In the genomic region with DNA sequence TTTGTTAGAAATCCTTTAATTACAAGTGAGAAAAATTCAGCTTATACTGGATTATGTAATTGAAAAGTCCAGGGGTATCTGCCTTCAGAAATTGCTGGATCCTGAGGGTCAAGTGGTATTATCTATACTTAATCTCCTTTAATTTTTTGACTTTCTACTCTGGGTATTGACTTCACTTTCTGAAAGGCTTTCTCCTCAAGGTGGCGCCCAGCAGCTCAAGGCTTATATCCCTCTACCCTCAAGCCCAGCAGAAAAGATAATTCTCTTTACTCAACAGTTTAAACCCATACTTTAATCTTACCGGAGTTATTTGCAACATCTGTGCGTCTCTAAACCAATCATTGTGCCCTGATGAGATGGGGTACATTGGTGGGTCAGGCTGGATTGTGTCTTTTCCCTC, we compare ENCODE assay signal across 10 cellular contexts.
DNase-seq lines count a peak whose midpoint lies in the region; ATAC-seq and TF ChIP-seq lines count a peak whose summit lies in the region.
"Had no signal": no experiment of that assay in that cellular context is flagged by ENCODE, and none has a peak within 500 bp of the region (broad histone marks: within the 10 kb centered on the region; RNA-seq: fewer than 3 reads in every experiment).

No MANE protein-coding gene starts in this region.

- no peaks in the 10 kb centered on the region for H3K9me3 ChIP-seq in BE2C
- no peaks in the 10 kb centered on the region for H3K9me3 ChIP-seq in RWPE2 (ENCODE audit: severe bottlenecking)
- H3K9me3 ChIP-seq in left lung, result no peaks in the 10 kb centered on the region
- H3K9me3 ChIP-seq in upper lobe of left lung, result no peaks in the 10 kb centered on the region

- DNase-seq in BE2C, result peak; percentile 27
- no peak for DNase-seq in RWPE2 (ENCODE audit: low spot score)
- peak; percentile 49 for DNase-seq in glutamatergic neuron
- no peak for DNase-seq in left lung
- DNase-seq in effector memory CD8-positive, alpha-beta T cell, result no peak
- no peak for DNase-seq in upper lobe of left lung

- H3K4me1 Mint-ChIP-seq in glutamatergic neuron (ENCODE audit: low read depth, unreplicated experiment), result peaks cover 2% of the 10 kb centered on the region
- H3K4me1 Mint-ChIP-seq in effector memory CD8-positive, alpha-beta T cell (ENCODE audit: low read depth in 2 of 2), result no peaks in the 10 kb centered on the region

- H3K27me3 Mint-ChIP-seq in glutamatergic neuron (ENCODE audit: unreplicated experiment), result peaks cover 5% of the 10 kb centered on the region
- peaks cover 5 to 13% of the 10 kb centered on the region in 2 donors for H3K27me3 Mint-ChIP-seq in effector memory CD8-positive, alpha-beta T cell

- ATAC-seq in GM18909 (IDR thresholded peaks at IDR 0.05; ENCODE audit: poor library complexity, unreplicated experiment) (peak; percentile 52), RWPE2 (ENCODE audit: low read depth) (peak; percentile 45; the same call in 2 of the 3 replicates), left lung (no peak), HG03457 (IDR thresholded peaks at IDR 0.05; ENCODE audit: unreplicated experiment) (no peak), upper lobe of left lung (ENCODE audit: low FRiP score in 2 of 2) (no peak)
- no peak for ATAC-seq in effector memory CD8-positive, alpha-beta T cell (replicated peaks)

- 45 to 50% methylated on average over 3 of the region's 3 CpGs for WGBS in upper lobe of left lung, 2 donors

- no peak overlapping the region for H3K4me3 ChIP-seq in BE2C (ENCODE audit: low read depth, low read length)
- no peak overlapping the region for H3K4me3 ChIP-seq in RWPE2 (ENCODE audit: severe bottlenecking)
- H3K4me3 ChIP-seq in left lung, result no peak overlapping the region
- no peak overlapping the region for H3K4me3 ChIP-seq in upper lobe of left lung

- no peak overlapping the region for H3K27ac ChIP-seq in RWPE2 (ENCODE audit: poor library complexity, severe bottlenecking)
- no peak overlapping the region for H3K27ac ChIP-seq in left lung
- H3K27ac ChIP-seq in upper lobe of left lung, result no peak overlapping the region
- H3K27ac ChIP-seq: epithelial cell of prostate had no signal

- H3K4me3 Mint-ChIP-seq in glutamatergic neuron (ENCODE audit: unreplicated experiment), result no peak overlapping the region
- no peak overlapping the region for H3K4me3 Mint-ChIP-seq in effector memory CD8-positive, alpha-beta T cell
- H3K4me3 Mint-ChIP-seq: T-helper 1 cell treated with Interleukin-12 subunit alpha and Interleukin-12 subunit beta and Interleukin-4 antibody, amounts not matched to agents 30 μg/mL and 1 μg/mL, for 36 hours had no signal

- intact Hi-C loops in left lung (cut with DNase I), result loop anchor here in 1 of 2 donors (10.0 kb wide), 1 partner anchor 132 kb away; the partner anchor contains the start of genes LARP7 and ZGRF1

- peaks cover 3% of the 10 kb centered on the region for H3K9me3 Mint-ChIP-seq in glutamatergic neuron (ENCODE audit: unreplicated experiment)
- H3K9me3 Mint-ChIP-seq in effector memory CD8-positive, alpha-beta T cell, result no peaks in the 10 kb centered on the region
- H3K9me3 Mint-ChIP-seq: T-helper 1 cell treated with Interleukin-12 subunit alpha and Interleukin-12 subunit beta and Interleukin-4 antibody, amounts not matched to agents 30 μg/mL and 1 μg/mL, for 36 hours had no signal

- H3K36me3 Mint-ChIP-seq in glutamatergic neuron (ENCODE audit: unreplicated experiment), result no peaks in the 10 kb centered on the region
- H3K36me3 Mint-ChIP-seq in effector memory CD8-positive, alpha-beta T cell (ENCODE audit: insufficient read depth), result no peaks in the 10 kb centered on the region

- no peaks in the 10 kb centered on the region; the same call in 1 of the 2 replicates for H3K4me1 ChIP-seq in BE2C
- H3K4me1 ChIP-seq in RWPE2 (ENCODE audit: insufficient read depth, poor library complexity, severe bottlenecking), result no peaks in the 10 kb centered on the region
- H3K4me1 ChIP-seq in left lung, result no peaks in the 10 kb centered on the region
- H3K4me1 ChIP-seq in upper lobe of left lung, result no peaks in the 10 kb centered on the region

- H3K27me3 ChIP-seq in BE2C, result no peaks in the 10 kb centered on the region
- no peaks in the 10 kb centered on the region for H3K27me3 ChIP-seq in RWPE2 (ENCODE audit: insufficient read depth, poor library complexity, severe bottlenecking)
- no peaks in the 10 kb centered on the region for H3K27me3 ChIP-seq in left lung
- no peaks in the 10 kb centered on the region for H3K27me3 ChIP-seq in upper lobe of left lung

- TF ChIP-seq POLR2A in upper lobe of left lung (IDR thresholded peaks at IDR 0.05), result no peak

- TF ChIP-seq EP300 in upper lobe of left lung (IDR thresholded peaks at IDR 0.05), result no peak

- peak; percentile 56 for TF ChIP-seq CTCF in BE2C (IDR thresholded peaks at IDR 0.05; ENCODE audit: low read depth, low read length)
- TF ChIP-seq CTCF in RWPE2 (IDR thresholded peaks at IDR 0.05; ENCODE audit: poor library complexity, severe bottlenecking), result peak; percentile 52
- no peak for TF ChIP-seq CTCF in glutamatergic neuron (IDR thresholded peaks at IDR 0.05; ENCODE audit: partially characterized antibody, unreplicated experiment)
- TF ChIP-seq CTCF in left lung (IDR thresholded peaks at IDR 0.05), result no peak
- TF ChIP-seq CTCF in upper lobe of left lung (IDR thresholded peaks at IDR 0.05), result no peak

- H3K27ac Mint-ChIP-seq in glutamatergic neuron (ENCODE audit: unreplicated experiment), result no peak overlapping the region
- H3K27ac Mint-ChIP-seq in effector memory CD8-positive, alpha-beta T cell, result no peak overlapping the region
- H3K27ac Mint-ChIP-seq: T-helper 1 cell treated with Interleukin-12 subunit alpha and Interleukin-12 subunit beta and Interleukin-4 antibody, amounts not matched to agents 30 μg/mL and 1 μg/mL, for 36 hours had no signal

- H3K36me3 ChIP-seq in BE2C (no peaks in the 10 kb centered on the region), RWPE2 (ENCODE audit: low read depth) (no peaks in the 10 kb centered on the region), left lung (no peaks in the 10 kb centered on the region), upper lobe of left lung (no peaks in the 10 kb centered on the region)

Comparison
In these comparisons a context has a peak if more than half of its experiments do, and no peak if none do; other contexts are left out.
1. DNase-seq: peak in BE2C (single experiment) and glutamatergic neuron (single experiment); none in RWPE2 (single experiment), left lung (0 of 2), effector memory CD8-positive, alpha-beta T cell (0 of 3) and upper lobe of left lung (0 of 2).
2. CTCF ChIP-seq: peak in BE2C (single experiment) and RWPE2 (single experiment); none in glutamatergic neuron (single experiment), left lung (0 of 2) and upper lobe of left lung (0 of 6).
3. ATAC-seq: peak in GM18909 (single experiment) and RWPE2 (single experiment); none in left lung (single experiment), HG03457 (single experiment), effector memory CD8-positive, alpha-beta T cell (single experiment) and upper lobe of left lung (0 of 2).